19 cellular contexts compared by ENCODE assay signal in genomic region chr7:99001482-99002145, GRCh38.
DNase-seq lines count a peak whose midpoint lies in the region; ATAC-seq and TF ChIP-seq lines count a peak whose summit lies in the region.
"Had no signal": no experiment of that assay in that cellular context is flagged by ENCODE, and none has a peak within 500 bp of the region (broad histone marks: within the 10 kb centered on the region; RNA-seq: fewer than 3 reads in every experiment).

No MANE protein-coding gene starts in this region.

- no peaks in the 10 kb centered on the region for H3K9me3 Mint-ChIP-seq in CD8-positive, alpha-beta T cell
- no peaks in the 10 kb centered on the region for H3K9me3 Mint-ChIP-seq in activated CD8-positive, alpha-beta memory T cell treated with anti-CD3 and anti-CD28 coated beads, Interleukin-2, amount 10 ng/mL, durations not matched to agents 7 days and 5 days (ENCODE audit: low read depth)
- H3K9me3 Mint-ChIP-seq: activated CD4-positive, alpha-beta memory T cell treated with anti-CD3 and anti-CD28 coated beads, Interleukin-2, amount 10 ng/mL, durations not matched to agents 7 days and 5 days; activated naive CD4-positive, alpha-beta T cell treated with anti-CD3 and anti-CD28 coated beads for 36 hours; CD8-positive, alpha-beta memory T cell had no signal

- H3K27me3 ChIP-seq in CD8-positive, alpha-beta T cell (ENCODE audit: insufficient read depth, low read length): no peaks in the 10 kb centered on the region
- no peaks in the 10 kb centered on the region for H3K27me3 ChIP-seq in osteoblast (ENCODE audit: insufficient read depth, low read length)
- H3K27me3 ChIP-seq: cardiac muscle cell, Peyer's patch, right atrium auricular region had no signal

- no peak overlapping the region for H2AFZ ChIP-seq in osteoblast (ENCODE audit: low read length)

- H3K27me3 Mint-ChIP-seq in CD8-positive, alpha-beta T cell (ENCODE audit: low read depth): no peaks in the 10 kb centered on the region
- no peaks in the 10 kb centered on the region for H3K27me3 Mint-ChIP-seq in activated CD8-positive, alpha-beta memory T cell treated with anti-CD3 and anti-CD28 coated beads, Interleukin-2, amount 10 ng/mL, durations not matched to agents 7 days and 5 days
- H3K27me3 Mint-ChIP-seq: activated CD4-positive, alpha-beta memory T cell treated with anti-CD3 and anti-CD28 coated beads, Interleukin-2, amount 10 ng/mL, durations not matched to agents 7 days and 5 days; CD8-positive, alpha-beta memory T cell had no signal

- no peak overlapping the region for H3K4me2 ChIP-seq in osteoblast (ENCODE audit: insufficient read depth, low read length)

- H3K4me3 Mint-ChIP-seq in CD8-positive, alpha-beta T cell: no peak overlapping the region
- no peak overlapping the region for H3K4me3 Mint-ChIP-seq in activated CD8-positive, alpha-beta memory T cell treated with anti-CD3 and anti-CD28 coated beads, Interleukin-2, amount 10 ng/mL, durations not matched to agents 7 days and 5 days
- H3K4me3 Mint-ChIP-seq: activated CD4-positive, alpha-beta memory T cell treated with anti-CD3 and anti-CD28 coated beads, Interleukin-2, amount 10 ng/mL, durations not matched to agents 7 days and 5 days; activated naive CD4-positive, alpha-beta T cell treated with anti-CD3 and anti-CD28 coated beads for 36 hours; CD8-positive, alpha-beta memory T cell had no signal

- H3K27ac Mint-ChIP-seq in CD8-positive, alpha-beta T cell: peak overlapping the region; percentile 55
- no peak overlapping the region for H3K27ac Mint-ChIP-seq in activated CD8-positive, alpha-beta memory T cell treated with anti-CD3 and anti-CD28 coated beads, Interleukin-2, amount 10 ng/mL, durations not matched to agents 7 days and 5 days
- H3K27ac Mint-ChIP-seq: activated CD4-positive, alpha-beta memory T cell treated with anti-CD3 and anti-CD28 coated beads, Interleukin-2, amount 10 ng/mL, durations not matched to agents 7 days and 5 days; activated naive CD4-positive, alpha-beta T cell treated with anti-CD3 and anti-CD28 coated beads for 36 hours had no signal

- no peaks in the 10 kb centered on the region for H3K79me2 ChIP-seq in osteoblast (ENCODE audit: insufficient read depth, low read length)

- H3K27ac ChIP-seq in CD8-positive, alpha-beta T cell (ENCODE audit: low read depth, low read length): no peak overlapping the region
- H3K27ac ChIP-seq in osteoblast (ENCODE audit: low read depth, low read length): no peak overlapping the region
- H3K27ac ChIP-seq: Peyer's patch, VCaP had no signal

- H3K36me3 Mint-ChIP-seq in CD8-positive, alpha-beta T cell: peaks cover 78% of the 10 kb centered on the region
- peaks cover 21% of the 10 kb centered on the region for H3K36me3 Mint-ChIP-seq in activated CD8-positive, alpha-beta memory T cell treated with anti-CD3 and anti-CD28 coated beads, Interleukin-2, amount 10 ng/mL, durations not matched to agents 7 days and 5 days

- H3K4me1 ChIP-seq in CD8-positive, alpha-beta T cell (ENCODE audit: insufficient read depth, low read length): peaks cover 14% of the 10 kb centered on the region
- H3K4me1 ChIP-seq in osteoblast (ENCODE audit: insufficient read depth, low read length): peaks cover 5% of the 10 kb centered on the region

- peak in 1 of 7 experiments; percentile 45 for DNase-seq in CD8-positive, alpha-beta T cell
- DNase-seq in activated CD8-positive, alpha-beta memory T cell treated with anti-CD3 and anti-CD28 coated beads, Interleukin-2, amount 10 ng/mL, durations not matched to agents 7 days and 5 days: peak; percentile 18
- DNase-seq in ecto neural progenitor cell (ENCODE audit: low spot score) (peak; percentile 13), osteoblast (ENCODE audit: insufficient read length, low spot score, missing footprints) (peak; percentile 37), NCI-H2171 treated with DMSO at 0.1 percent for 48 hours (lab: John Stamatoyannopoulos, UW) (no peak), NCI-H524 treated with DMSO at 0.1 percent for 48 hours (lab: John Stamatoyannopoulos, UW) (no peak), COR-L47 (lab: John Stamatoyannopoulos, UW) (no peak)
- DNase-seq: activated CD4-positive, alpha-beta memory T cell treated with anti-CD3 and anti-CD28 coated beads, Interleukin-2, amount 10 ng/mL, durations not matched to agents 7 days and 5 days; activated naive CD4-positive, alpha-beta T cell treated with anti-CD3 and anti-CD28 coated beads for 36 hours; effector CD4-positive, alpha-beta T cell; NCI-H1105 treated with DMSO at 0.1 percent for 48 hours; NCI-H774; Peyer's patch had no signal

- H3K4me3 ChIP-seq in CD8-positive, alpha-beta T cell (ENCODE audit: low read depth, low read length): no peak overlapping the region
- no peak overlapping the region for H3K4me3 ChIP-seq in osteoblast (ENCODE audit: insufficient read depth, low read length)
- H3K4me3 ChIP-seq: cardiac muscle cell, Peyer's patch, right atrium auricular region had no signal

- intact Hi-C loops in CD8-positive, alpha-beta T cell (cut with DNase I, micrococcal nuclease): no loop called here

- H3K4me1 Mint-ChIP-seq in CD8-positive, alpha-beta T cell (ENCODE audit: low read depth): peaks cover 13% of the 10 kb centered on the region
- H3K4me1 Mint-ChIP-seq in activated CD8-positive, alpha-beta memory T cell treated with anti-CD3 and anti-CD28 coated beads, Interleukin-2, amount 10 ng/mL, durations not matched to agents 7 days and 5 days: peaks cover 13% of the 10 kb centered on the region
- H3K4me1 Mint-ChIP-seq: activated CD4-positive, alpha-beta memory T cell treated with anti-CD3 and anti-CD28 coated beads, Interleukin-2, amount 10 ng/mL, durations not matched to agents 7 days and 5 days had no signal

- no peaks in the 10 kb centered on the region for H3K9me3 ChIP-seq in CD8-positive, alpha-beta T cell (ENCODE audit: low read length)
- H3K9me3 ChIP-seq in osteoblast (ENCODE audit: low read depth, low read length): no peaks in the 10 kb centered on the region
- H3K9me3 ChIP-seq: Peyer's patch, right atrium auricular region had no signal

- CTCF ChIA-PET in CD8-positive, alpha-beta T cell (lab: Charles Lee): no interaction called here
- CTCF ChIA-PET in activated CD8-positive, alpha-beta memory T cell treated with anti-CD3 and anti-CD28 coated beads, Interleukin-2, amount 10 ng/mL, durations not matched to agents 7 days and 5 days (lab: Charles Lee): no interaction called here

- POLR2A ChIA-PET in CD8-positive, alpha-beta T cell (lab: Charles Lee): interaction anchor here (0.5 kb wide), 1 partner anchor 474 kb away, joined by 4 read pairs; no protein-coding TSS in a partner anchor

- no peak for TF ChIP-seq CTCF in CD8-positive, alpha-beta T cell (IDR thresholded peaks at IDR 0.05)
- no peak for TF ChIP-seq CTCF in osteoblast (IDR thresholded peaks at IDR 0.05; ENCODE audit: extremely low read depth, low read depth, low read length)

- peak; percentile 56 for ATAC-seq in CD8-positive, alpha-beta T cell
- no peak for ATAC-seq in activated CD8-positive, alpha-beta memory T cell treated with anti-CD3 and anti-CD28 coated beads, Interleukin-2, amount 10 ng/mL, durations not matched to agents 7 days and 5 days
- no peak for ATAC-seq in HG02678 (IDR thresholded peaks at IDR 0.05; ENCODE audit: unreplicated experiment)
- ATAC-seq: HCT116 had no signal

- H3K36me3 ChIP-seq in CD8-positive, alpha-beta T cell (ENCODE audit: insufficient read depth, low read length): peaks cover 42% of the 10 kb centered on the region
- H3K36me3 ChIP-seq in osteoblast (ENCODE audit: insufficient read depth, low read length): peaks cover 64% of the 10 kb centered on the region

- H4K20me1 ChIP-seq in osteoblast (ENCODE audit: insufficient read depth, low read length): peaks cover 4% of the 10 kb centered on the region

Comparison
In these comparisons a context has a peak if more than half of its experiments do, and no peak if none do; other contexts are left out.
1. DNase-seq: peak in activated CD8-positive, alpha-beta memory T cell treated with anti-CD3 and anti-CD28 coated beads, Interleukin-2, amount 10 ng/mL, durations not matched to agents 7 days and 5 days (single experiment), ecto neural progenitor cell (single experiment) and osteoblast (single experiment); none in NCI-H2171 treated with DMSO at 0.1 percent for 48 hours (single experiment), NCI-H524 treated with DMSO at 0.1 percent for 48 hours (single experiment) and COR-L47 (single experiment).